20 cellular contexts compared by ENCODE assay signal in the genomic region with DNA sequence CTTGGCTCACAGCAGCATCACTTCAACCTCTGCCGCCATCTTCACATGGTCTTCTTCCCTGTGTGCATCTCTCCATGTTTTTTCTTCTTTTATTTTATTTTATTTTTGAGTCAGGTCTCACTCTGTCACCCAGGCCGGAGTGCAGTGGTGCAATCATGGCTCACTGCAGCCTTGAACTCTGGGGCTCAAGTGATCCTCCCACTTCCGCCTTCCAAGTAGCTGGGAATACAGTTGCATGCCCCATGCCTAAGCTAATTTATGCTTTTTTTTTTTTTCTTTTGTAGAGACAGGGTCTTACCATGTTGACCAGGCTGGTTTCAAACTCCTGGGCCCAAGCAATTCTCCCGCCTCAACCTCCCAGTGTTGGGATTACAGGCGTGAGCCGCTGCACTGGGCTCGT. TPM values are rescaled to one million over a fixed set of nuclear protein-coding genes. Genes with fewer than 3 reads are reported as not detected.
DNase-seq lines count a peak whose midpoint lies in the region; ATAC-seq and TF ChIP-seq lines count a peak whose summit lies in the region.
"Had no signal": no experiment of that assay in that cellular context is flagged by ENCODE, and none has a peak within 500 bp of the region (broad histone marks: within the 10 kb centered on the region; RNA-seq: fewer than 3 reads in every experiment).

No MANE protein-coding gene starts in this region.

- H3K27me3 Mint-ChIP-seq in activated naive CD4-positive, alpha-beta T cell treated with anti-CD3 and anti-CD28 coated beads, Interleukin-2, amount 10 ng/mL, durations not matched to agents 7 days and 5 days = no peaks in the 10 kb centered on the region
- H3K27me3 Mint-ChIP-seq in immature natural killer cell (ENCODE audit: low read depth in 3 of 3) (peaks cover 0 to 4% (median 0%) of the 10 kb centered on the region in 3 donors), osteocyte (ENCODE audit: unreplicated experiment) (no peaks in the 10 kb centered on the region)
- H3K27me3 Mint-ChIP-seq: activated CD4-positive, alpha-beta T cell treated with anti-CD3 and anti-CD28 coated beads for 36 hours had no signal

- H3K4me3 Mint-ChIP-seq in activated naive CD4-positive, alpha-beta T cell treated with anti-CD3 and anti-CD28 coated beads, Interleukin-2, amount 10 ng/mL, durations not matched to agents 7 days and 5 days = peak overlapping the region; percentile 1
- H3K4me3 Mint-ChIP-seq in immature natural killer cell = peak overlapping the region in 4 of 5 donors; percentile 29 to 92 (median 49)
- H3K4me3 Mint-ChIP-seq in osteocyte (ENCODE audit: unreplicated experiment) = peak overlapping the region; percentile 50

- H3K9me3 Mint-ChIP-seq in activated naive CD4-positive, alpha-beta T cell treated with anti-CD3 and anti-CD28 coated beads, Interleukin-2, amount 10 ng/mL, durations not matched to agents 7 days and 5 days = no peaks in the 10 kb centered on the region
- no peaks in the 10 kb centered on the region for H3K9me3 Mint-ChIP-seq in immature natural killer cell
- no peaks in the 10 kb centered on the region for H3K9me3 Mint-ChIP-seq in osteocyte (ENCODE audit: unreplicated experiment)

- H3K36me3 ChIP-seq in NT2/D1 (ENCODE audit: insufficient read depth, insufficient read length, low read length) = peaks cover 9% of the 10 kb centered on the region

- ATAC-seq in GM21619 (IDR thresholded peaks at IDR 0.05; ENCODE audit: unreplicated experiment) = no peak
- ATAC-seq: activated CD4-positive, alpha-beta T cell treated with anti-CD3 and anti-CD28 coated beads for 36 hours; K562 had no signal

- CTCF ChIA-PET in activated naive CD4-positive, alpha-beta T cell treated with anti-CD3 and anti-CD28 coated beads, Interleukin-2, amount 10 ng/mL, durations not matched to agents 7 days and 5 days (lab: Charles Lee) = no interaction called here

- H3K36me3 Mint-ChIP-seq in activated naive CD4-positive, alpha-beta T cell treated with anti-CD3 and anti-CD28 coated beads, Interleukin-2, amount 10 ng/mL, durations not matched to agents 7 days and 5 days = peaks cover 5% of the 10 kb centered on the region
- H3K36me3 Mint-ChIP-seq in immature natural killer cell (peaks cover 4 to 15% (median 8%) of the 10 kb centered on the region in 3 donors), osteocyte (ENCODE audit: unreplicated experiment) (no peaks in the 10 kb centered on the region)

- no peak for TF ChIP-seq CTCF in osteocyte (IDR thresholded peaks at IDR 0.05)

- H3K4me1 ChIP-seq in NT2/D1 (ENCODE audit: insufficient read depth, insufficient read length) = no peaks in the 10 kb centered on the region

- no peak overlapping the region for H3K27ac Mint-ChIP-seq in activated naive CD4-positive, alpha-beta T cell treated with anti-CD3 and anti-CD28 coated beads, Interleukin-2, amount 10 ng/mL, durations not matched to agents 7 days and 5 days
- no peak overlapping the region for H3K27ac Mint-ChIP-seq in immature natural killer cell
- no peak overlapping the region for H3K27ac Mint-ChIP-seq in osteocyte (ENCODE audit: unreplicated experiment)
- H3K27ac Mint-ChIP-seq: activated CD4-positive, alpha-beta T cell treated with anti-CD3 and anti-CD28 coated beads for 36 hours had no signal

- H3K4me1 Mint-ChIP-seq in activated naive CD4-positive, alpha-beta T cell treated with anti-CD3 and anti-CD28 coated beads, Interleukin-2, amount 10 ng/mL, durations not matched to agents 7 days and 5 days = peaks cover 12% of the 10 kb centered on the region
- peaks cover 15 to 22% of the 10 kb centered on the region in 2 donors for H3K4me1 Mint-ChIP-seq in immature natural killer cell
- peaks cover 10% of the 10 kb centered on the region for H3K4me1 Mint-ChIP-seq in osteocyte (ENCODE audit: unreplicated experiment)

- H3K9ac ChIP-seq in NT2/D1 (ENCODE audit: insufficient read length, low read depth) = peak overlapping the region; percentile 11

- no peaks in the 10 kb centered on the region for H3K27me3 ChIP-seq in NT2/D1 (ENCODE audit: insufficient read depth, insufficient read length)

- no peak for DNase-seq in activated naive CD4-positive, alpha-beta T cell treated with anti-CD3 and anti-CD28 coated beads, Interleukin-2, amount 10 ng/mL, durations not matched to agents 7 days and 5 days
- no peak for DNase-seq in activated naive CD4-positive, alpha-beta T cell treated with Interleukin-2 at 50 U/mL for 16 hours
- DNase-seq in NT2/D1 (ENCODE audit: low read depth, low spot score) (no peak), immature natural killer cell (no peak), osteocyte (ENCODE audit: extremely low spot score, unreplicated experiment) (no peak), NCI-H69 (lab: John Stamatoyannopoulos, UW) (no peak), NCI-H1105 treated with DMSO at 0.1 percent for 48 hours (lab: John Stamatoyannopoulos, UW) (no peak)
- DNase-seq: ACHN; activated CD4-positive, alpha-beta T cell treated with anti-CD3 and anti-CD28 coated beads for 36 hours; DMS79 treated with DMSO at 0.1 percent for 48 hours; islet precursor cell; mammary epithelial cell; NCI-H1092; NCI-H2081 treated with DMSO at 0.1 percent for 48 hours; NCI-H446 treated with DMSO at 0.1 percent for 48 hours; NK-92 treated with Interleukin-12 subunit alpha and Interleukin-12 subunit beta, amount 100 ng/mL, for 24 hours; posterior cingulate gyrus had no signal

- H3K9me3 ChIP-seq in NT2/D1 (ENCODE audit: insufficient read depth, low read length) = no peaks in the 10 kb centered on the region; the same call in 1 of the 2 replicates

- no peak overlapping the region for H3K4me3 ChIP-seq in NT2/D1 (ENCODE audit: insufficient read length, low read depth)
- H3K4me3 ChIP-seq: K562, SK-N-MC had no signal

RNA-seq across cellular contexts. Expression of a gene that starts 1.9 kb away (rescaled TPM):
- polyA plus RNA-seq in immature natural killer cell = 10 to 100 TPM in 1 of 3 donors, 1 to 10 TPM in 2; 4.7 to 13.9 (median 5.0) TPM
- 1.4 and 3.2 TPM in 2 replicates for total RNA-seq in osteocyte
